In the genomic region with DNA sequence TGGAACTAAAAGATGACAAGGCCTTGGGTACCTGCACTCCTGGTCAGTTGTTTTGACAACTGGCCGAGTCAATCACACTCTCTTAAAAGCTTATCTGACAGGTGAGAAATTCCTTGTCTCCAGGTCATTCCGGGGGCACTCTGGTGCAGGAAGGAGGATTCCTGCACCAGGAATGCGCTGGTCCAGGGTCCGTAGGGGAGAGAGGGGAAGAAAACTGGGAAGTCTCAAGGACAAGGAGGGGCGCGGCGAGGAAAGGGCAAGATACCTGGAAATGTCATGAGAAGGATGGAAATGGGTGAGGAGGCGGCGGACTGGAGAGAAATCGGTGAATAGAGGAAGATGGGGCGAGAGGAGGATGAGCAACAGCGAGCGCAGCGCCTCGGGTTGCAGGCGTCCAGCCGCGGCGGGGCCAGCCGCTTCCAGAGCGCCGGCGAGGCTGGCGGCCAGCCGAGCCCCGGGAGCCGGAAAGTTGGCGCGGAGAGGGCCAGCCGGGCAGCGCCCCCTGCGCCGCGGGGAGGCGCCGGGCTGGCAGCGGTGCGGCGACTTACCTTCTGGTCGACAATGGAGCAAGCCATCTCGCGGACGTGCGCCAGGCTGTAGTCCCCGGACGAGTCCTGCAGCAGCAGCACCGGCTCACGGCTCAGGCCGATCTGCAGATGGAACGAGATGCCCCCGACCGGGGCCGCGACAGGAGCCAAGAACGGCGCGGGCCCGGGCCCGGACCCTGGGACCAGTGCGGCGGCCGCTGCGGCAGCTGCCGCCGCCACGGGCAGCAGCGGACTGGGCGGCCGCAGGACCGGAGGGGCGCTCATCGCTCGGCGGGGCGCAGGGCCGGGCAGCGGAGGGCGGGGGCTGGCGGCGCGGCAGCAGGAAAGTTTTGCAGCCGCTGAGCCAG, we compare ENCODE assay signal across 8 cellular contexts. TPM values are rescaled to one million over a fixed set of nuclear protein-coding genes. Genes with fewer than 3 reads are reported as not detected.
DNase-seq lines count a peak whose midpoint lies in the region; ATAC-seq lines count a peak whose summit lies in the region.

No MANE protein-coding gene starts in this region.

- ATAC-seq in GM21526 (IDR thresholded peaks at IDR 0.05; ENCODE audit: low FRiP score, unreplicated experiment), result peak; percentile 64

- DNase-seq in DMS53 treated with DMSO at 0.1 percent for 48 hours (lab: John Stamatoyannopoulos, UW; ENCODE audit: unreplicated experiment) (peak; percentile 18), NCI-H1092 treated with DMSO at 0.1 percent for 48 hours (lab: John Stamatoyannopoulos, UW) (peak; percentile 80), astrocyte of the hippocampus (ENCODE audit: low read depth, low spot score) (peak; percentile 84), hepatic stellate cell (ENCODE audit: low spot score) (peak; percentile 45), posterior vena cava (ENCODE audit: low spot score) (peak; percentile 82), SKM-1 (lab: John Stamatoyannopoulos, UW; ENCODE audit: unreplicated experiment) (no peak)
- DNase-seq in activated CD4-positive, alpha-beta T cell treated with anti-CD3 and anti-CD28 coated beads, Interleukin-2, amount 50 U/mL, for 4 hours, result no peak

- intact Hi-C loops in posterior vena cava (cut with DNase I), result loop anchor here (5.0 to 10.0 kb wide), 2 partner anchors 252 to 255 kb away; no protein-coding TSS in a partner anchor

RNA-seq across cellular contexts. Expression of a gene that starts 0.7 kb away (rescaled TPM):
- total RNA-seq in posterior vena cava, result 10 to 100 TPM; 38.7 to 44.2 TPM

Comparison
In these comparisons a context has a peak if more than half of its experiments do, and no peak if none do; other contexts are left out.
1. DNase-seq: peak in DMS53 treated with DMSO at 0.1 percent for 48 hours (single experiment), NCI-H1092 treated with DMSO at 0.1 percent for 48 hours (single experiment), astrocyte of the hippocampus (single experiment), hepatic stellate cell (single experiment) and posterior vena cava (single experiment); none in SKM-1 (single experiment) and activated CD4-positive, alpha-beta T cell treated with anti-CD3 and anti-CD28 coated beads, Interleukin-2, amount 50 U/mL, for 4 hours (0 of 2).